Comparison of ENCODE assay signal across 10 cellular contexts in genomic region chr12:68636268-68636667, GRCh38. TPM values are rescaled to one million over a fixed set of nuclear protein-coding genes. Genes with fewer than 3 reads are reported as not detected.
DNase-seq lines count a peak whose midpoint lies in the region; ATAC-seq and TF ChIP-seq lines count a peak whose summit lies in the region.
"Had no signal": no experiment of that assay in that cellular context is flagged by ENCODE, and none has a peak within 500 bp of the region (broad histone marks: within the 10 kb centered on the region; RNA-seq: fewer than 3 reads in every experiment).

No MANE protein-coding gene starts in this region.

- DNase-seq in AG08395 (ENCODE audit: low spot score) (peak; percentile 7), GM23338 (ENCODE audit: low spot score) (no peak), immature natural killer cell (no peak), esophagus muscularis mucosa (ENCODE audit: extremely low spot score) (no peak), retina (no peak), NCI-H524 (lab: John Stamatoyannopoulos, UW) (no peak)
- DNase-seq in effector CD4-positive, alpha-beta T cell, result no peak
- DNase-seq: NCI-H82, pancreas had no signal

- H3K27ac ChIP-seq in GM23338 (ENCODE audit: low read depth) (0 out of 2 replicates have a peak overlapping the region, but pooled peaks have one; percentile 22), esophagus muscularis mucosa (replicated peaks in 1 of 4) (no peak overlapping the region)
- H3K27ac ChIP-seq: pancreas had no signal

- 65% methylated on average over 2 of the region's 2 CpGs for WGBS in esophagus muscularis mucosa

- no peak overlapping the region for H3K27ac Mint-ChIP-seq in GM23338
- peak overlapping the region; percentile 72 for H3K27ac Mint-ChIP-seq in activated naive CD8-positive, alpha-beta T cell
- peak overlapping the region; percentile 67 to 91 (median 84) for H3K27ac Mint-ChIP-seq in immature natural killer cell

- peaks cover 60% of the 10 kb centered on the region for H4K20me1 ChIP-seq in GM23338 (replicated peaks; ENCODE audit: insufficient read depth)

- H3K4me1 Mint-ChIP-seq in GM23338 (peaks cover 6% of the 10 kb centered on the region; the same call in 1 of the 3 replicates), immature natural killer cell (peaks cover 96 to 98% of the 10 kb centered on the region in 2 donors)
- peaks cover 91% of the 10 kb centered on the region for H3K4me1 Mint-ChIP-seq in activated naive CD8-positive, alpha-beta T cell (ENCODE audit: low read depth)

- no peaks in the 10 kb centered on the region for H3K9me2 ChIP-seq in GM23338 (ENCODE audit: insufficient read depth)

- intact Hi-C loops in esophagus muscularis mucosa (cut with DNase I), result no loop called here

- no peak for TF ChIP-seq POLR2A in esophagus muscularis mucosa (IDR thresholded peaks at IDR 0.05; ENCODE audit: low read depth)

- H3K27me3 Mint-ChIP-seq in GM23338 (ENCODE audit: insufficient read depth, low read depth, poor library complexity) (peaks cover 3% of the 10 kb centered on the region), immature natural killer cell (ENCODE audit: low read depth in 3 of 3) (peaks cover 6 to 21% (median 6%) of the 10 kb centered on the region in 3 donors)
- H3K27me3 Mint-ChIP-seq in activated naive CD8-positive, alpha-beta T cell, result no peaks in the 10 kb centered on the region

- H3K36me3 Mint-ChIP-seq in GM23338 (ENCODE audit: low read depth) (no peaks in the 10 kb centered on the region), immature natural killer cell (peaks cover 0 to 3% (median 3%) of the 10 kb centered on the region in 3 donors)
- H3K36me3 Mint-ChIP-seq in activated naive CD8-positive, alpha-beta T cell, result peaks cover 3% of the 10 kb centered on the region

- no peaks in the 10 kb centered on the region for H3F3A ChIP-seq in GM23338 (replicated peaks; ENCODE audit: low read depth)

- H3K9me3 Mint-ChIP-seq in GM23338 (no peaks in the 10 kb centered on the region), immature natural killer cell (no peaks in the 10 kb centered on the region)
- no peaks in the 10 kb centered on the region for H3K9me3 Mint-ChIP-seq in activated naive CD8-positive, alpha-beta T cell (ENCODE audit: low read depth)

- H3K27me3 ChIP-seq in GM23338 (ENCODE audit: insufficient read depth) (no peaks in the 10 kb centered on the region), esophagus muscularis mucosa (no peaks in the 10 kb centered on the region)
- H3K27me3 ChIP-seq: pancreas had no signal

- no peaks in the 10 kb centered on the region for H3K9me3 ChIP-seq in esophagus muscularis mucosa
- H3K9me3 ChIP-seq: pancreas had no signal

- no peak for TF ChIP-seq CTCF in GM23338 (conservative IDR thresholded peaks at IDR 0.05; ENCODE audit: low read depth in 2 of 2)
- no peak for TF ChIP-seq CTCF in esophagus muscularis mucosa (IDR thresholded peaks at IDR 0.05)

- H3K36me3 ChIP-seq in GM23338 (ENCODE audit: insufficient read depth) (no peaks in the 10 kb centered on the region), esophagus muscularis mucosa (no peaks in the 10 kb centered on the region)
- H3K36me3 ChIP-seq: pancreas had no signal

- H3K4me3 Mint-ChIP-seq in GM23338, result no peak overlapping the region
- H3K4me3 Mint-ChIP-seq in activated naive CD8-positive, alpha-beta T cell, result peak overlapping the region; percentile 23
- H3K4me3 Mint-ChIP-seq in immature natural killer cell, result peak overlapping the region; percentile 25 to 74 (median 69)

- H3K4me1 ChIP-seq in GM23338 (ENCODE audit: insufficient read depth) (no peaks in the 10 kb centered on the region), esophagus muscularis mucosa (peaks cover 53 to 93% (median 82%) of the 10 kb centered on the region in 4 donors)

- no peak for TF ChIP-seq EP300 in esophagus muscularis mucosa (IDR thresholded peaks at IDR 0.05)

- no peak overlapping the region for H2AFZ ChIP-seq in GM23338

- peaks cover 99% of the 10 kb centered on the region for H3K79me2 ChIP-seq in GM23338 (replicated peaks; ENCODE audit: insufficient read depth)

- ATAC-seq in GM23338, result no peak

- H3K4me3 ChIP-seq in GM23338, result no peak overlapping the region
- H3K4me3 ChIP-seq in esophagus muscularis mucosa, result no peak overlapping the region
- H3K4me3 ChIP-seq: pancreas had no signal

- no peak overlapping the region for H3K4me2 ChIP-seq in GM23338

TF ChIP-seq in GM23338, 12 proteins besides CTCF, POLR2A, EP300 and RAD21 (continues in another document):
- TF ChIP-seq NANOG (IDR thresholded peaks at IDR 0.05; ENCODE audit: borderline replicate concordance), result no peak
- no peak for TF ChIP-seq JUNB (IDR thresholded peaks at IDR 0.05; ENCODE audit: unreplicated experiment)
- TF ChIP-seq ZNF331 (CRISPR knock-in tag; IDR thresholded peaks at IDR 0.05; ENCODE audit: low read depth), result no peak
- TF ChIP-seq EZH2phosphoT487 (IDR thresholded peaks at IDR 0.05; ENCODE audit: unreplicated experiment), result no peak
- no peak for TF ChIP-seq POLR2AphosphoS5 (IDR thresholded peaks at IDR 0.05; ENCODE audit: low read depth)
- no peak for TF ChIP-seq REST (IDR thresholded peaks at IDR 0.05; ENCODE audit: unreplicated experiment)
- TF ChIP-seq EZH2 (IDR thresholded peaks at IDR 0.05; ENCODE audit: low read depth, unreplicated experiment), result no peak
- TF ChIP-seq CREB1 (CRISPR knock-in tag; IDR thresholded peaks at IDR 0.05; ENCODE audit: low read depth), result no peak
- no peak for TF ChIP-seq ETS1 (IDR thresholded peaks at IDR 0.05)
- no peak for TF ChIP-seq ZNF114 (CRISPR knock-in tag; IDR thresholded peaks at IDR 0.05)

RNA-seq across cellular contexts. Expression of gene RAP1B, which starts 25.6 kb away (rescaled TPM):
- 122 and 128 TPM in 2 replicates for total RNA-seq in GM23338 (2014; rRNA removed; shearing (Covaris generic))
- polyA plus RNA-seq in GM23338 (2016; fragmentation: Nextera tagmentation; extraction: Ambion mirVana) (76.0 and 90.6 TPM in 2 replicates), immature natural killer cell (1,000 to 10,000 TPM; 1,248 to 1,847 (median 1,256) TPM)
- total RNA-seq in esophagus muscularis mucosa, result 100 to 1,000 TPM; 114 to 181 (median 149) TPM

RNA-seq across cellular contexts. Expression of gene NUP107, which starts 50.5 kb away (rescaled TPM):
- 124 and 152 TPM in 2 replicates for total RNA-seq in GM23338 (2014; rRNA removed; shearing (Covaris generic))
- polyA plus RNA-seq in GM23338 (2016; fragmentation: Nextera tagmentation; extraction: Ambion mirVana) (94.2 and 123 TPM in 2 replicates), immature natural killer cell (10 to 100 TPM; 24.9 to 48.8 (median 42.3) TPM)
- 10 to 100 TPM; 21.6 to 26.1 (median 24.6) TPM for total RNA-seq in esophagus muscularis mucosa
